ENCODE assay signal across 8 cellular contexts in genomic region chr4:113958766-113959540, GRCh38. TPM values are rescaled to one million over a fixed set of nuclear protein-coding genes. Genes with fewer than 3 reads are reported as not detected.
DNase-seq lines count a peak whose midpoint lies in the region; ATAC-seq and TF ChIP-seq lines count a peak whose summit lies in the region.

No MANE protein-coding gene starts in this region.

- H3K36me3 ChIP-seq in lung (ENCODE audit: control insufficient read depth in 2 of 2, insufficient read depth in 2 of 2, low read length in 2 of 2) (no peaks in the 10 kb centered on the region), thyroid gland (no peaks in the 10 kb centered on the region), tibial nerve (no peaks in the 10 kb centered on the region)

- no peaks in the 10 kb centered on the region for H3K27me3 ChIP-seq in lung (ENCODE audit: control insufficient read depth, insufficient read depth)
- no peaks in the 10 kb centered on the region for H3K27me3 ChIP-seq in thyroid gland
- no peaks in the 10 kb centered on the region for H3K27me3 ChIP-seq in tibial nerve

- no peak overlapping the region for H3K4me3 ChIP-seq in lung
- no peak overlapping the region for H3K4me3 ChIP-seq in thyroid gland (replicated peaks in 1 of 3)
- peak overlapping the region in 1 of 4 donors; percentile 15 for H3K4me3 ChIP-seq in tibial nerve

- ATAC-seq in lung (ENCODE audit: insufficient read depth, low FRiP score): peak; percentile 85

- H3K9me3 ChIP-seq in lung (ENCODE audit: control insufficient read depth in 2 of 2, insufficient read depth in 1 of 2, low read length in 1 of 2): no peaks in the 10 kb centered on the region
- H3K9me3 ChIP-seq in thyroid gland: no peaks in the 10 kb centered on the region
- no peaks in the 10 kb centered on the region for H3K9me3 ChIP-seq in tibial nerve

- DNase-seq in COR-L47 (lab: John Stamatoyannopoulos, UW) (peak; percentile 6), HT-29 (ENCODE audit: low spot score) (peak; percentile 89), amniotic epithelial cell (ENCODE audit: low read depth) (peak; percentile 93), lung (ENCODE audit: low spot score) (no peak), thyroid gland (no peak), tibial nerve (ENCODE audit: low spot score in 2 of 2) (no peak), NCI-H524 (lab: John Stamatoyannopoulos, UW) (no peak)
- DNase-seq in activated CD8-positive, alpha-beta memory T cell treated with anti-CD3 and anti-CD28 coated beads, Interleukin-2, amount 50 U/mL, for 4 hours: no peak

- TF ChIP-seq POLR2A in thyroid gland (IDR thresholded peaks at IDR 0.05) (no peak), tibial nerve (IDR thresholded peaks at IDR 0.05) (no peak)

- no peak for TF ChIP-seq EP300 in tibial nerve (IDR thresholded peaks at IDR 0.05)

- WGBS in lung, 2 donors: 53 to 70% methylated on average over 8 of the region's 8 CpGs
- WGBS in thyroid gland, 2 donors: 70 to 74% methylated on average over 8 of the region's 8 CpGs
- WGBS in tibial nerve, 2 donors: 33 to 40% methylated on average over 8 of the region's 8 CpGs

- TF ChIP-seq CTCF in lung (IDR thresholded peaks at IDR 0.05; ENCODE audit: control extremely low read depth, extremely low read depth): no peak
- no peak for TF ChIP-seq CTCF in thyroid gland (IDR thresholded peaks at IDR 0.05)
- no peak for TF ChIP-seq CTCF in tibial nerve (IDR thresholded peaks at IDR 0.05)

- H3K4me1 ChIP-seq in lung (ENCODE audit: control insufficient read depth in 2 of 2, insufficient read depth in 2 of 2, low read length in 2 of 2) (peaks cover 0 to 1% of the 10 kb centered on the region in 2 donors), thyroid gland (no peaks in the 10 kb centered on the region), tibial nerve (peaks cover 0 to 21% (median 0%) of the 10 kb centered on the region in 4 donors)

- intact Hi-C loops in thyroid gland (cut with DNase I): no loop called here

- no peak overlapping the region for H3K27ac ChIP-seq in lung (ENCODE audit: low read depth in 1 of 2, low read length in 1 of 2)
- no peak overlapping the region for H3K27ac ChIP-seq in thyroid gland
- H3K27ac ChIP-seq in tibial nerve: peak overlapping the region in 2 of 4 donors; percentile 14 to 65

RNA-seq across cellular contexts. Expression of gene ARSJ, which starts 20.5 kb away (rescaled TPM):
- total RNA-seq in HT-29 (2014; rRNA removed; shearing (Covaris generic)): 28.4 and 31.0 TPM in 2 replicates
- total RNA-seq in lung (10 to 100 TPM in 1 of 2 donors, 1 to 10 TPM in 1; 8.0 to 20.6 TPM), thyroid gland (1 to 10 TPM; 1.6 to 3.4 (median 2.7) TPM), tibial nerve (1 to 10 TPM; 1.8 to 5.5 (median 2.1) TPM)
- 1 to 10 TPM; 2.3 to 5.1 TPM for polyA plus RNA-seq in lung

Comparison
In these comparisons a context has a peak if more than half of its experiments do, and no peak if none do; other contexts are left out.
1. DNase-seq: peak in COR-L47 (single experiment), HT-29 (single experiment) and amniotic epithelial cell (single experiment); none in lung (single experiment), thyroid gland (0 of 2), activated CD8-positive, alpha-beta memory T cell treated with anti-CD3 and anti-CD28 coated beads, Interleukin-2, amount 50 U/mL, for 4 hours (single experiment), tibial nerve (0 of 2) and NCI-H524 (0 of 2).